2 cellular contexts compared by ENCODE assay signal in genomic region chr4:185209031-185209851, GRCh38.
TF ChIP-seq lines count a peak whose summit lies in the region.

Gene SNX25, plus strand, starts transcription at chr4:185209598. Its CDS starts 229 bp downstream, at chr4:185209827.

TF ChIP-seq in HEK293, 187 proteins besides CTCF, POLR2A, EP300 and RAD21 (continued from another document and continues in another):
- 0 out of 2 replicates have a peak, but pooled peaks have one; percentile 18 for TF ChIP-seq TSHZ1 (tag by site-specific recombination; IDR thresholded peaks at IDR 0.05; ENCODE audit: borderline replicate concordance)
- TF ChIP-seq ZNF561 (tag by site-specific recombination; IDR thresholded peaks at IDR 0.05; ENCODE audit: borderline replicate concordance), result peak; percentile 55; the same call in 1 of the 2 replicates
- TF ChIP-seq ZFHX2 (tag by site-specific recombination; conservative IDR thresholded peaks at IDR 0.05), result peak; percentile 84
- TF ChIP-seq ZNF629 (tag by site-specific recombination; IDR thresholded peaks at IDR 0.05), result peak; percentile 34; the same call in 1 of the 2 replicates
- TF ChIP-seq ZIC2 (tag by site-specific recombination; IDR thresholded peaks at IDR 0.05), result 0 out of 2 replicates have a peak, but pooled peaks have one; percentile 49
- peak; percentile 65; the same call in 1 of the 2 replicates for TF ChIP-seq ZBTB20 (tag by site-specific recombination; IDR thresholded peaks at IDR 0.05)
- peak; percentile 91 for TF ChIP-seq SCRT2 (tag by site-specific recombination; IDR thresholded peaks at IDR 0.05)
- peak; percentile 61 for TF ChIP-seq ZNF843 (tag by site-specific recombination; IDR thresholded peaks at IDR 0.05)
- TF ChIP-seq ZNF133 (tag by site-specific recombination; IDR thresholded peaks at IDR 0.05), result no peak
- TF ChIP-seq BCL11B (tag by site-specific recombination; IDR thresholded peaks at IDR 0.05; ENCODE audit: low read depth), result peak; percentile 51; the same call in 1 of the 2 replicates
- TF ChIP-seq ZNF501 (tag by site-specific recombination; IDR thresholded peaks at IDR 0.05), result 0 out of 2 replicates have a peak, but pooled peaks have one; percentile 42
- no peak for TF ChIP-seq ZNF394 (tag by site-specific recombination; IDR thresholded peaks at IDR 0.05; ENCODE audit: borderline replicate concordance)
- TF ChIP-seq ZBTB7A (tag by site-specific recombination; IDR thresholded peaks at IDR 0.05; ENCODE audit: low read depth), result no peak
- TF ChIP-seq ZXDB (tag by site-specific recombination; IDR thresholded peaks at IDR 0.05), result no peak
- no peak for TF ChIP-seq REST (tag by site-specific recombination; IDR thresholded peaks at IDR 0.05)
- TF ChIP-seq ZNF146 (tag by site-specific recombination; IDR thresholded peaks at IDR 0.05), result no peak
- no peak for TF ChIP-seq ZBTB11 (tag by site-specific recombination; conservative IDR thresholded peaks at IDR 0.05; ENCODE audit: low read depth)
- no peak for TF ChIP-seq REPIN1 (tag by site-specific recombination; IDR thresholded peaks at IDR 0.05; ENCODE audit: low read depth)
- peak; percentile 71 for TF ChIP-seq SCRT1 (tag by site-specific recombination; IDR thresholded peaks at IDR 0.05; ENCODE audit: borderline replicate concordance)

TF ChIP-seq in GM12878, 131 proteins besides CTCF, POLR2A, EP300 and RAD21 (continued from another document and continues in another):
- no peak for TF ChIP-seq BCLAF1 (IDR thresholded peaks at IDR 0.05)
- TF ChIP-seq PBX3 (IDR thresholded peaks at IDR 0.05; ENCODE audit: insufficient replicate concordance, low read depth, low read length), result peak; percentile 94
- peak; percentile 77 for TF ChIP-seq IKZF1 (conservative IDR thresholded peaks at IDR 0.05)
- TF ChIP-seq CBX3 (IDR thresholded peaks at IDR 0.05; ENCODE audit: borderline replicate concordance, low read depth), result no peak
- no peak for TF ChIP-seq ATF2 (IDR thresholded peaks at IDR 0.05; ENCODE audit: low read length)
- TF ChIP-seq NR2C1 (IDR thresholded peaks at IDR 0.05), result no peak
- TF ChIP-seq GATAD2B (conservative IDR thresholded peaks at IDR 0.05; ENCODE audit: low read depth), result peak; percentile 91; the same call in 1 of the 2 replicates
- TF ChIP-seq ESRRA (IDR thresholded peaks at IDR 0.05; ENCODE audit: low read length), result no peak
- no peak for TF ChIP-seq BCL11A (IDR thresholded peaks at IDR 0.05; ENCODE audit: low read depth, low read length)
- no peak for TF ChIP-seq ZBED1 (IDR thresholded peaks at IDR 0.05; ENCODE audit: borderline replicate concordance)
- no peak for TF ChIP-seq SIX5 (IDR thresholded peaks at IDR 0.05; ENCODE audit: low read depth, low read length, severe bottlenecking)
- no peak for TF ChIP-seq PAX8 (IDR thresholded peaks at IDR 0.05)
- TF ChIP-seq HDAC2 (IDR thresholded peaks at IDR 0.05), result no peak
- no peak for TF ChIP-seq ASH2L (IDR thresholded peaks at IDR 0.05; ENCODE audit: borderline replicate concordance, low read depth)
- TF ChIP-seq SP1 (IDR thresholded peaks at IDR 0.05; ENCODE audit: low read depth, low read length), result peak; percentile 46
- no peak for TF ChIP-seq MTA3 (IDR thresholded peaks at IDR 0.05; ENCODE audit: borderline replicate concordance, low read length)
- TF ChIP-seq ZBTB4 (CRISPR knock-in tag; IDR thresholded peaks at IDR 0.05), result no peak
- no peak for TF ChIP-seq CBFB (IDR thresholded peaks at IDR 0.05; ENCODE audit: low read depth)
- no peak for TF ChIP-seq GABPA (IDR thresholded peaks at IDR 0.05; ENCODE audit: low read depth)
- TF ChIP-seq SUPT20H (IDR thresholded peaks at IDR 0.05; ENCODE audit: borderline replicate concordance, control insufficient read depth, low read depth, low read length), result no peak
- TF ChIP-seq STAT3 (IDR thresholded peaks at IDR 0.05; ENCODE audit: low read depth, low read length), result no peak
- TF ChIP-seq MAX (IDR thresholded peaks at IDR 0.05; ENCODE audit: low read depth, low read length), result no peak
- TF ChIP-seq TAF1 (IDR thresholded peaks at IDR 0.05; ENCODE audit: borderline replicate concordance, low read depth, low read length), result peak; percentile 81; the same call in 1 of the 2 replicates
- no peak for TF ChIP-seq PML (IDR thresholded peaks at IDR 0.05; ENCODE audit: low read length)
- TF ChIP-seq E2F8 (IDR thresholded peaks at IDR 0.05; ENCODE audit: low read depth, partially characterized antibody), result no peak
- TF ChIP-seq PRDM15 (CRISPR knock-in tag; IDR thresholded peaks at IDR 0.05), result no peak
- TF ChIP-seq DPF2 (IDR thresholded peaks at IDR 0.05), result peak; percentile 98
- TF ChIP-seq LARP7 (IDR thresholded peaks at IDR 0.05), result peak; percentile 90
- TF ChIP-seq RUNX3 (IDR thresholded peaks at IDR 0.05; ENCODE audit: low read length), result peak; percentile 58
- peak; percentile 24 for TF ChIP-seq SKIL (IDR thresholded peaks at IDR 0.05; ENCODE audit: low read depth, poor library complexity, severe bottlenecking)
